In genomic region chr19:1269478-1270167, GRCh38 we compare ENCODE assay signal across 8 cellular contexts. TPM values are rescaled to one million over a fixed set of nuclear protein-coding genes. Genes with fewer than 3 reads are reported as not detected.
DNase-seq lines count a peak whose midpoint lies in the region; ATAC-seq and TF ChIP-seq lines count a peak whose summit lies in the region.

No MANE protein-coding gene starts in this region.

- H3K9me3 Mint-ChIP-seq in natural killer cell treated with Interleukin-12 subunit alpha and Interleukin-12 subunit beta and Interleukin-15 and Interleukin-18, amount 100 ng/mL, for 72 hours, result no peaks in the 10 kb centered on the region

- DNase-seq in DMS114 treated with DMSO at 0.1 percent for 48 hours (lab: John Stamatoyannopoulos, UW; ENCODE audit: unreplicated experiment) (peak; percentile 30), Peyer's patch (peak; percentile 79 to 93 (median 89)), fibroblast of the aortic adventitia (ENCODE audit: low read depth) (peak; percentile 95)
- DNase-seq in activated T-helper 9 cell treated with anti-CD3 and anti-CD28 coated beads, Interleukin-2, amount 50 U/mL, for 16 hours (ENCODE audit: low read depth), result peak; percentile 79
- DNase-seq in natural killer cell treated with Interleukin-12 subunit alpha and Interleukin-12 subunit beta and Interleukin-15 and Interleukin-18, amount 100 ng/mL, for 72 hours (ENCODE audit: low spot score), result peak; percentile 90

- H3K36me3 ChIP-seq in HUES64 (ENCODE audit: insufficient read depth, low read length) (peaks cover 44% of the 10 kb centered on the region), Peyer's patch (peaks cover 0 to 39% (median 0%) of the 10 kb centered on the region in 3 donors), subcutaneous abdominal adipose tissue (ENCODE audit: control insufficient read depth in 5 of 5, insufficient read depth in 5 of 5, low read length in 5 of 5) (peaks cover 0 to 40% (median 40%) of the 10 kb centered on the region in 5 donors)

- peak; percentile 20 for ATAC-seq in GM21447 (IDR thresholded peaks at IDR 0.05; ENCODE audit: unreplicated experiment)
- peak; percentile 55 to 66 for ATAC-seq in natural killer cell treated with Interleukin-12 subunit alpha and Interleukin-12 subunit beta and Interleukin-15 and Interleukin-18, amount 100 ng/mL, for 72 hours

- H3K4me1 ChIP-seq in HUES64 (ENCODE audit: insufficient read depth, low read length), result peaks cover 29% of the 10 kb centered on the region
- peaks cover 13 to 90% (median 63%) of the 10 kb centered on the region in 4 donors for H3K4me1 ChIP-seq in Peyer's patch
- peaks cover 25 to 92% (median 86%) of the 10 kb centered on the region in 5 donors for H3K4me1 ChIP-seq in subcutaneous abdominal adipose tissue (ENCODE audit: control insufficient read depth in 5 of 5, insufficient read depth in 5 of 5, low read length in 5 of 5)

- no peak for TF ChIP-seq CTCF in Peyer's patch (IDR thresholded peaks at IDR 0.05)
- peak; percentile 13 for TF ChIP-seq CTCF in fibroblast of the aortic adventitia (IDR thresholded peaks at IDR 0.05; ENCODE audit: insufficient read depth, low read length)

- H3K4me3 ChIP-seq in HUES64 (ENCODE audit: low read length), result peak overlapping the region; percentile 76
- H3K4me3 ChIP-seq in Peyer's patch, result peak overlapping the region; percentile 65 to 97 (median 82)
- H3K4me3 ChIP-seq in fibroblast of the aortic adventitia (ENCODE audit: low read depth, low read length), result peak overlapping the region; percentile 87
- H3K4me3 ChIP-seq in subcutaneous abdominal adipose tissue (ENCODE audit: low read depth in 1 of 5, low read length in 5 of 5), result peak overlapping the region; percentile 77 to 95 (median 81)

- TF ChIP-seq POLR2A in Peyer's patch (IDR thresholded peaks at IDR 0.05), result peak; percentile 5 to 14

- H3K27me3 ChIP-seq in HUES64 (ENCODE audit: insufficient read depth, low read length), result peaks cover 10% of the 10 kb centered on the region
- H3K27me3 ChIP-seq in Peyer's patch, result no peaks in the 10 kb centered on the region
- no peaks in the 10 kb centered on the region for H3K27me3 ChIP-seq in subcutaneous abdominal adipose tissue (ENCODE audit: control insufficient read depth in 5 of 5, insufficient read depth in 4 of 5, low read length in 5 of 5)

- H3K27ac ChIP-seq in HUES64 (ENCODE audit: low read depth, low read length), result peak overlapping the region; percentile 89
- peak overlapping the region; percentile 98 to 99 (median 99) for H3K27ac ChIP-seq in Peyer's patch
- H3K27ac ChIP-seq in subcutaneous abdominal adipose tissue (ENCODE audit: low read depth, low read length), result peak overlapping the region; percentile 91

- peaks cover 56 to 66% of the 10 kb centered on the region in 2 donors for H3K4me1 Mint-ChIP-seq in natural killer cell treated with Interleukin-12 subunit alpha and Interleukin-12 subunit beta and Interleukin-15 and Interleukin-18, amount 100 ng/mL, for 72 hours (ENCODE audit: low read depth in 2 of 2)

- under 1% methylated on average over 63 of the region's 63 CpGs for WGBS in HUES64

- H3K9ac ChIP-seq in HUES64 (ENCODE audit: low read depth, low read length) (peak overlapping the region; percentile 96), subcutaneous abdominal adipose tissue (ENCODE audit: low read length in 5 of 5) (peak overlapping the region; percentile 73 to 95 (median 85))

- H3K9me3 ChIP-seq in HUES64 (ENCODE audit: insufficient read depth, low read depth, low read length) (no peaks in the 10 kb centered on the region), Peyer's patch (no peaks in the 10 kb centered on the region), subcutaneous abdominal adipose tissue (ENCODE audit: control insufficient read depth in 5 of 5, low read length in 5 of 5) (no peaks in the 10 kb centered on the region)

- peaks cover 22% of the 10 kb centered on the region for H3K36me3 Mint-ChIP-seq in natural killer cell treated with Interleukin-12 subunit alpha and Interleukin-12 subunit beta and Interleukin-15 and Interleukin-18, amount 100 ng/mL, for 72 hours

- peak overlapping the region; percentile 98 for H3K4me3 Mint-ChIP-seq in natural killer cell treated with Interleukin-12 subunit alpha and Interleukin-12 subunit beta and Interleukin-15 and Interleukin-18, amount 100 ng/mL, for 72 hours

- peak overlapping the region; percentile 94 to 96 for H3K27ac Mint-ChIP-seq in natural killer cell treated with Interleukin-12 subunit alpha and Interleukin-12 subunit beta and Interleukin-15 and Interleukin-18, amount 100 ng/mL, for 72 hours

- no peaks in the 10 kb centered on the region for H3K27me3 Mint-ChIP-seq in natural killer cell treated with Interleukin-12 subunit alpha and Interleukin-12 subunit beta and Interleukin-15 and Interleukin-18, amount 100 ng/mL, for 72 hours

RNA-seq across cellular contexts. Expression of gene CIRBP, which starts 0.5 kb away (rescaled TPM):
- 162 TPM for polyA plus RNA-seq in HUES64 (2013, experiment 1 of 2)
- 166 TPM for polyA plus RNA-seq in HUES64 (2013, experiment 2 of 2)
- 100 to 1,000 TPM; 258 to 623 (median 458) TPM for total RNA-seq in Peyer's patch
- total RNA-seq in fibroblast of the aortic adventitia (ENCODE audit: low replicate concordance), result 245 and 776 TPM in 2 replicates
- total RNA-seq in natural killer cell treated with Interleukin-12 subunit alpha and Interleukin-12 subunit beta and Interleukin-15 and Interleukin-18, amount 100 ng/mL, for 72 hours, result 100 to 1,000 TPM; 226 to 251 TPM

RNA-seq across cellular contexts. Expression of gene FAM174C, which starts 5.7 kb away (rescaled TPM):
- 31.0 TPM for polyA plus RNA-seq in HUES64 (2013, experiment 1 of 2)
- polyA plus RNA-seq in HUES64 (2013, experiment 2 of 2), result 30.9 TPM
- total RNA-seq in Peyer's patch, result 10 to 100 TPM; 39.6 to 87.7 (median 80.0) TPM
- total RNA-seq in fibroblast of the aortic adventitia (ENCODE audit: low replicate concordance), result 25.2 and 123 TPM in 2 replicates
- total RNA-seq in natural killer cell treated with Interleukin-12 subunit alpha and Interleukin-12 subunit beta and Interleukin-15 and Interleukin-18, amount 100 ng/mL, for 72 hours, result 10 to 100 TPM; 59.5 to 94.2 TPM

RNA-seq across cellular contexts. Expression of gene EFNA2, which starts 16.1 kb away (rescaled TPM):
- polyA plus RNA-seq in HUES64 (2013, experiment 1 of 2), result 7.6 TPM
- polyA plus RNA-seq in HUES64 (2013, experiment 2 of 2), result 12.2 TPM
- 10 to 100 TPM; 21.5 to 34.1 (median 32.3) TPM for total RNA-seq in Peyer's patch
- total RNA-seq in fibroblast of the aortic adventitia (ENCODE audit: low replicate concordance), result not detected in 2 replicates
- not detected for total RNA-seq in natural killer cell treated with Interleukin-12 subunit alpha and Interleukin-12 subunit beta and Interleukin-15 and Interleukin-18, amount 100 ng/mL, for 72 hours

RNA-seq across cellular contexts. Expression of gene MIDN, which starts 21.2 kb away (rescaled TPM):
- polyA plus RNA-seq in HUES64 (2013, experiment 1 of 2), result 116 TPM
- polyA plus RNA-seq in HUES64 (2013, experiment 2 of 2), result 108 TPM
- 100 to 1,000 TPM in 1 of 4 donors, 10 to 100 TPM in 3; 34.7 to 205 (median 98.9) TPM for total RNA-seq in Peyer's patch
- 23.2 and 32.5 TPM in 2 replicates for total RNA-seq in fibroblast of the aortic adventitia (ENCODE audit: low replicate concordance)
- 10 to 100 TPM; 85.9 to 88.3 TPM for total RNA-seq in natural killer cell treated with Interleukin-12 subunit alpha and Interleukin-12 subunit beta and Interleukin-15 and Interleukin-18, amount 100 ng/mL, for 72 hours

RNA-seq across cellular contexts. Expression of gene ATP5F1D, which starts 28.1 kb away (rescaled TPM):
- 131 TPM for polyA plus RNA-seq in HUES64 (2013, experiment 1 of 2)
- 132 TPM for polyA plus RNA-seq in HUES64 (2013, experiment 2 of 2)
- 100 to 1,000 TPM in 3 of 4 donors, 10 to 100 TPM in 1; 88.3 to 299 (median 206) TPM for total RNA-seq in Peyer's patch
- total RNA-seq in fibroblast of the aortic adventitia (ENCODE audit: low replicate concordance), result 15.7 and 55.6 TPM in 2 replicates
- total RNA-seq in natural killer cell treated with Interleukin-12 subunit alpha and Interleukin-12 subunit beta and Interleukin-15 and Interleukin-18, amount 100 ng/mL, for 72 hours, result 100 to 1,000 TPM; 163 to 215 TPM

Comparison
In these comparisons a context has a peak if more than half of its experiments do, and no peak if none do; other contexts are left out.
1. Peak in every context shown above with its lines: DNase-seq, ATAC-seq, H3K4me3 ChIP-seq and H3K27ac ChIP-seq.
2. DNase-seq: peak in every context shown above with its lines; median percentile 95 in fibroblast of the aortic adventitia; 90 in natural killer cell treated with Interleukin-12 subunit alpha and Interleukin-12 subunit beta and Interleukin-15 and Interleukin-18, amount 100 ng/mL, for 72 hours; 89 in Peyer's patch; 79 in activated T-helper 9 cell treated with anti-CD3 and anti-CD28 coated beads, Interleukin-2, amount 50 U/mL, for 16 hours; 30 in DMS114 treated with DMSO at 0.1 percent for 48 hours.
3. RNA of gene EFNA2, which starts 16.1 kb away (total RNA-seq): 21.5 to 34.1 TPM in Peyer's patch; not detected in fibroblast of the aortic adventitia and not detected in natural killer cell treated with Interleukin-12 subunit alpha and Interleukin-12 subunit beta and Interleukin-15 and Interleukin-18, amount 100 ng/mL, for 72 hours; every median in the first group is over 10 times any median in the second.